23 cellular contexts compared by ENCODE assay signal in genomic region chr9:15755660-15756059, GRCh38.
"Had no signal": no experiment of that assay in that cellular context is flagged by ENCODE, and none has a peak within 500 bp of the region (broad histone marks: within the 10 kb centered on the region; RNA-seq: fewer than 3 reads in every experiment).

No MANE protein-coding gene starts in this region.

- DNase-seq: cortex of kidney; effector memory CD8-positive, alpha-beta T cell; erythroblast; esophagus squamous epithelium; hypothalamus; immature natural killer cell; left ventricle myocardium superior; lower lobe of right lung; natural killer cell; occipital lobe; ovary; posterior cingulate gyrus; psoas muscle; right cardiac atrium; sigmoid colon; spleen; stimulated activated CD4-positive, alpha-beta T cell treated with anti-CD3 and anti-CD28 coated beads, Interleukin-2, amount 100 ng/mL, for 48 hours; stimulated activated naive B cell treated with anti-CD40 and anti-IgM and Interleukin-4, amounts not matched to agents 10 μg/mL and 1 μg/mL and 100 μg/mL, for 72 hours; upper lobe of right lung; uterus had no signal

- H3K4me3 ChIP-seq: esophagus squamous epithelium, lower lobe of right lung, ovary, psoas muscle, sigmoid colon, skin epidermis, spleen, thoracic aorta, tibial nerve, upper lobe of right lung, uterus had no signal

- ATAC-seq: effector memory CD8-positive, alpha-beta T cell; left ventricle myocardium superior; lower lobe of right lung; natural killer cell; psoas muscle; right cardiac atrium; stimulated activated naive B cell treated with anti-CD40 and anti-IgM and Interleukin-4, amounts not matched to agents 10 μg/mL and 1 μg/mL and 100 μg/mL, for 72 hours; upper lobe of right lung had no signal
